In genomic region chr11:65116370-65117205, GRCh38 we compare ENCODE assay signal across 8 cellular contexts. TPM values are rescaled to one million over a fixed set of nuclear protein-coding genes. Genes with fewer than 3 reads are reported as not detected.
DNase-seq lines count a peak whose midpoint lies in the region; ATAC-seq and TF ChIP-seq lines count a peak whose summit lies in the region.

No MANE protein-coding gene starts in this region.

- H3K4me1 Mint-ChIP-seq in stimulated activated naive CD8-positive, alpha-beta T cell treated with anti-CD3 and anti-CD28 coated beads, Interleukin-15, Interleukin-2, amounts not matched to agents 100 ng/mL and 50 ng/mL, for 24 hours (ENCODE audit: low read depth) = peaks cover 75% of the 10 kb centered on the region

- peak overlapping the region; percentile 91 for H3K4me3 Mint-ChIP-seq in stimulated activated naive CD8-positive, alpha-beta T cell treated with anti-CD3 and anti-CD28 coated beads, Interleukin-15, Interleukin-2, amounts not matched to agents 100 ng/mL and 50 ng/mL, for 24 hours

- H3K9me3 ChIP-seq in colonic mucosa (no peaks in the 10 kb centered on the region), mesodermal cell (ENCODE audit: control insufficient read depth, low read length) (no peaks in the 10 kb centered on the region)

- H3K4me1 ChIP-seq in colonic mucosa (peaks cover 23% of the 10 kb centered on the region), mesodermal cell (ENCODE audit: control insufficient read depth, insufficient read depth, low read length, poor library complexity, severe bottlenecking) (peaks cover 23% of the 10 kb centered on the region)

- H3K9ac ChIP-seq in colonic mucosa (ENCODE audit: low read depth in 2 of 2, low read length in 2 of 2) = peak overlapping the region; percentile 89 to 91

- TF ChIP-seq CTCF in HL-60 (IDR thresholded peaks at IDR 0.05; ENCODE audit: insufficient read depth, low read length) (no peak), WI38 (IDR thresholded peaks at IDR 0.05; ENCODE audit: low read depth, low read length) (no peak), colonic mucosa (IDR thresholded peaks at IDR 0.05) (no peak)

- H3K27ac Mint-ChIP-seq in stimulated activated naive CD8-positive, alpha-beta T cell treated with anti-CD3 and anti-CD28 coated beads, Interleukin-15, Interleukin-2, amounts not matched to agents 100 ng/mL and 50 ng/mL, for 24 hours = peak overlapping the region; percentile 97

- DNase-seq in CD1c-positive myeloid dendritic cell (ENCODE audit: extremely low spot score) (peak; percentile 78), HL-60 (ENCODE audit: low read depth in 1 of 2, low spot score in 1 of 2) (peak; percentile 51 to 64), colonic mucosa (peak; percentile 35)

- peaks cover 56% of the 10 kb centered on the region for H3K36me3 Mint-ChIP-seq in stimulated activated naive CD8-positive, alpha-beta T cell treated with anti-CD3 and anti-CD28 coated beads, Interleukin-15, Interleukin-2, amounts not matched to agents 100 ng/mL and 50 ng/mL, for 24 hours (ENCODE audit: low read depth)

- H3K27ac ChIP-seq in HL-60 (replicated peaks) (peak overlapping the region; percentile 83), colonic mucosa (peak overlapping the region; percentile 71), mesodermal cell (ENCODE audit: low read depth, low read length, severe bottlenecking) (peak overlapping the region; percentile 71)

- intact Hi-C loops in colonic mucosa (cut with DNase I) = loop anchor here (5.0 to 10.0 kb wide), 3 partner anchors 104 to 269 kb away; partner anchors contain the start of gene ARL2

- H3K4me3 ChIP-seq in HL-60 (replicated peaks; ENCODE audit: insufficient read depth, low read length) (peak overlapping the region; percentile 86), WI38 (ENCODE audit: low read depth, low read length) (peak overlapping the region; percentile 90), colonic mucosa (peak overlapping the region; percentile 70), mesodermal cell (ENCODE audit: extremely low read depth, insufficient read depth, low read length, poor library complexity, severe bottlenecking) (peak overlapping the region; percentile 85)

- H3K27me3 ChIP-seq in HL-60 (ENCODE audit: insufficient read depth, poor library complexity, severe bottlenecking) = no peaks in the 10 kb centered on the region
- H3K27me3 ChIP-seq in colonic mucosa = no peaks in the 10 kb centered on the region

- ATAC-seq in GM21717 (IDR thresholded peaks at IDR 0.05; ENCODE audit: unreplicated experiment) (no peak), GM19395 (IDR thresholded peaks at IDR 0.05; ENCODE audit: unreplicated experiment) (no peak)

- H3K9me3 Mint-ChIP-seq in stimulated activated naive CD8-positive, alpha-beta T cell treated with anti-CD3 and anti-CD28 coated beads, Interleukin-15, Interleukin-2, amounts not matched to agents 100 ng/mL and 50 ng/mL, for 24 hours = no peaks in the 10 kb centered on the region

- no peaks in the 10 kb centered on the region for H3K27me3 Mint-ChIP-seq in stimulated activated naive CD8-positive, alpha-beta T cell treated with anti-CD3 and anti-CD28 coated beads, Interleukin-15, Interleukin-2, amounts not matched to agents 100 ng/mL and 50 ng/mL, for 24 hours

- peaks cover 13% of the 10 kb centered on the region for H3K36me3 ChIP-seq in colonic mucosa
- H3K36me3 ChIP-seq in mesodermal cell (ENCODE audit: control insufficient read depth, insufficient read depth, low read length) = peaks cover 57% of the 10 kb centered on the region

- 36 to 39% methylated on average over 62 to 68 of the region's 68 CpGs for WGBS in mesodermal cell (ENCODE audit: insufficient coverage in 2 of 2), 2 experiments

RNA-seq across cellular contexts. Expression of gene ZNHIT2, which starts 0.9 kb away (rescaled TPM):
- total RNA-seq in colonic mucosa = 10 to 100 TPM in 1 of 2 donors, 1 to 10 TPM in 1; 8.1 to 17.3 TPM
- 7.3 TPM for polyA plus RNA-seq in mesodermal cell (2013, experiment 1 of 2)
- polyA plus RNA-seq in mesodermal cell (2013, experiment 2 of 2) = 4.8 TPM

RNA-seq across cellular contexts. Expression of gene TM7SF2, which starts 4.9 kb away (rescaled TPM):
- 10 to 100 TPM; 26.6 to 40.0 TPM for total RNA-seq in colonic mucosa
- polyA plus RNA-seq in mesodermal cell (2013, experiment 1 of 2) = 40.0 TPM
- 40.8 TPM for polyA plus RNA-seq in mesodermal cell (2013, experiment 2 of 2)

RNA-seq across cellular contexts. Expression of gene FAU, which starts 5.3 kb away (rescaled TPM):
- total RNA-seq in colonic mucosa = 100 to 1,000 TPM; 752 to 950 TPM
- polyA plus RNA-seq in mesodermal cell (2013, experiment 1 of 2) = 921 TPM
- 789 TPM for polyA plus RNA-seq in mesodermal cell (2013, experiment 2 of 2)

RNA-seq across cellular contexts. Expression of gene MRPL49, which starts 5.5 kb away (rescaled TPM):
- 10 to 100 TPM; 60.7 to 72.3 TPM for total RNA-seq in colonic mucosa
- 38.0 TPM for polyA plus RNA-seq in mesodermal cell (2013, experiment 1 of 2)
- 31.1 TPM for polyA plus RNA-seq in mesodermal cell (2013, experiment 2 of 2)

RNA-seq across cellular contexts. Expression of gene SYVN1, which starts 17.7 kb away (rescaled TPM):
- 10 to 100 TPM; 64.3 to 66.0 TPM for total RNA-seq in colonic mucosa
- polyA plus RNA-seq in mesodermal cell (2013, experiment 1 of 2) = 39.7 TPM
- polyA plus RNA-seq in mesodermal cell (2013, experiment 2 of 2) = 33.4 TPM
